Comparison of ENCODE assay signal across 8 cellular contexts in the genomic region with DNA sequence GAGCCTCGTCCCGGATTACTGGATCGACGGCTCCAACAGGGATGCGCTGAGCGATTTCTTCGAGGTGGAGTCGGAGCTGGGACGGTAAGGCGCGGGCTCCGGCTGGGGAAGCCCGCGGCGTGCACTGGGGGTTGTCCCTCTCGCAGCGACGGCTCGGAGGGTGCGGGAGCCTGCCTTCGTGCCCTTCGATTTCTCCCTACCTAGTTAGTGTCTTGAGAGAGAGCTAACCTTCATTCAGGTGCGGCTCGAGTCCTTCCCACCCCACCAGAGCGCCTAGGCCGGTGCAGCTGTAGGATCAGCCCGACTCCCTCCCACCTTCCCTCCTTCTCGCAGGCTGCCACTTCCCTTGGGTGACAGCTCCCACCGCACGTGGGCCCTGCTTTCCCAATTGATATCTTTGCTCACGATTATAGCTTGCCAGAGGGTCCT. TPM values are rescaled to one million over a fixed set of nuclear protein-coding genes. Genes with fewer than 3 reads are reported as not detected.
DNase-seq lines count a peak whose midpoint lies in the region; ATAC-seq and TF ChIP-seq lines count a peak whose summit lies in the region.

No MANE protein-coding gene starts in this region.

- H3K4me2 ChIP-seq in SK-N-SH, result peak overlapping the region; percentile 77

- H3K9ac ChIP-seq in SK-N-SH, result peak overlapping the region; percentile 69; the same call in 1 of the 2 replicates

- peak overlapping the region; percentile 96 for H2AFZ ChIP-seq in SK-N-SH (ENCODE audit: low read depth)

- 2% methylated on average over 14 of the region's 31 CpGs for WGBS in SK-N-SH (ENCODE audit: low lambda C conversion rate)

- no peaks in the 10 kb centered on the region; the same call in 1 of the 2 replicates for H3K79me2 ChIP-seq in SK-N-SH (ENCODE audit: insufficient read depth)

- POLR2A ChIA-PET in SK-N-SH (lab: Yijun Ruan, JAX), result interaction anchor here (1.2 to 2.9 kb wide), 5 partner anchors 13 to 248 kb away, joined by 3 to 22 read pairs (median 5); no protein-coding TSS in a partner anchor

- ATAC-seq in HG02840 (IDR thresholded peaks at IDR 0.05; ENCODE audit: low FRiP score, unreplicated experiment) (peak; percentile 26), gastrocnemius medialis (no peak)

- H3K36me3 ChIP-seq in SK-N-SH (replicated peaks in 1 of 2; ENCODE audit: control insufficient read depth in 1 of 2, insufficient read depth in 2 of 2, low read length in 1 of 2) (no peaks in the 10 kb centered on the region), gastrocnemius medialis (no peaks in the 10 kb centered on the region)

- H3K27ac ChIP-seq in SK-N-SH (ENCODE audit: low read depth in 2 of 2, low read length in 1 of 2), result peak overlapping the region; percentile 9 to 88; a peak in 3 of 4 replicates
- no peak overlapping the region for H3K27ac ChIP-seq in gastrocnemius medialis

- H3K4me1 ChIP-seq in SK-N-SH (ENCODE audit: control insufficient read depth in 1 of 2, insufficient read depth in 2 of 2, low read depth in 1 of 2, low read length in 1 of 2) (peaks cover 0 to 26% of the 10 kb centered on the region in 2 experiments; a peak in 2 of 4 replicates), gastrocnemius medialis (no peaks in the 10 kb centered on the region)

- H4K20me1 ChIP-seq in SK-N-SH (ENCODE audit: insufficient read depth), result no peaks in the 10 kb centered on the region

- no peaks in the 10 kb centered on the region for H3K9me3 ChIP-seq in SK-N-SH
- no peaks in the 10 kb centered on the region for H3K9me3 ChIP-seq in gastrocnemius medialis

- no peak for TF ChIP-seq CTCF in SK-N-SH (IDR thresholded peaks at IDR 0.05)
- TF ChIP-seq CTCF in fibroblast of the aortic adventitia (IDR thresholded peaks at IDR 0.05; ENCODE audit: insufficient read depth, low read length), result no peak
- TF ChIP-seq CTCF in gastrocnemius medialis (IDR thresholded peaks at IDR 0.05 in 4 of 5, conservative IDR thresholded peaks at IDR 0.05 in 1 of 5), result no peak

- H3K27me3 ChIP-seq in SK-N-SH (ENCODE audit: insufficient read depth) (no peaks in the 10 kb centered on the region), gastrocnemius medialis (peaks cover 17 to 28% (median 23%) of the 10 kb centered on the region in 3 donors)

- H3K4me3 ChIP-seq in SK-N-SH (ENCODE audit: low read depth in 2 of 2, low read length in 1 of 2), result peak overlapping the region; percentile 84 to 86
- H3K4me3 ChIP-seq in fibroblast of the aortic adventitia (ENCODE audit: low read depth, low read length), result peak overlapping the region; percentile 70
- H3K4me3 ChIP-seq in gastrocnemius medialis, result peak overlapping the region; percentile 45 to 58 (median 50)

- intact Hi-C loops in gastrocnemius medialis (cut with DNase I; ENCODE audit: low total_unique reads), result no loop called here

- no peaks in the 10 kb centered on the region for H3K9me2 ChIP-seq in SK-N-SH

- in situ Hi-C loops in gastrocnemius medialis (cut with MboI; ENCODE audit: low sequenced_read_pairs in 4 of 4), result no loop called here

- no peak for TF ChIP-seq EP300 in SK-N-SH (IDR thresholded peaks at IDR 0.05; ENCODE audit: borderline replicate concordance in 1 of 2, low read depth in 1 of 2, low read length in 1 of 2)

- no peak for TF ChIP-seq RAD21 in SK-N-SH (IDR thresholded peaks at IDR 0.05; ENCODE audit: low read length)

- CTCF ChIA-PET in SK-N-SH (lab: Yijun Ruan, JAX), result interaction anchor here (0.7 to 1.9 kb wide), 11 partner anchors 12 to 307 kb away, joined by 3 to 9 read pairs (median 4); no protein-coding TSS in a partner anchor

- TF ChIP-seq POLR2A in gastrocnemius medialis (IDR thresholded peaks at IDR 0.05), result no peak

- peaks cover 4% of the 10 kb centered on the region for H3F3A ChIP-seq in SK-N-SH (replicated peaks; ENCODE audit: insufficient read depth)

- peak; percentile 20 for DNase-seq in activated gamma-delta T cell treated with anti-CD3 and anti-CD28 coated beads, Interleukin-2, amount 50 U/mL, for 16 hours (ENCODE audit: low read depth)
- no peak for DNase-seq in activated gamma-delta T cell (lab: John Stamatoyannopoulos, UW)
- no peak for DNase-seq in SK-N-SH
- no peak for DNase-seq in fibroblast of the aortic adventitia (ENCODE audit: low read depth)
- no peak for DNase-seq in gastrocnemius medialis
- no peak for DNase-seq in activated effector memory CD4-positive, alpha-beta T cell treated with Interleukin-2 at 50 U/mL for 16 hours
- DNase-seq in germinal center (ENCODE audit: low spot score), result no peak

TF ChIP-seq in SK-N-SH, 30 proteins besides CTCF, POLR2A, EP300 and RAD21:
- TF ChIP-seq MEF2A (IDR thresholded peaks at IDR 0.05; ENCODE audit: borderline replicate concordance, low read depth) (no peak), MXI1 (IDR thresholded peaks at IDR 0.05; ENCODE audit: low read depth, low read length) (peak; percentile 98), EZH2phosphoT487 (IDR thresholded peaks at IDR 0.05; ENCODE audit: borderline replicate concordance, low read depth) (no peak), TEAD4 (IDR thresholded peaks at IDR 0.05; ENCODE audit: borderline replicate concordance, insufficient read depth) (no peak), SIN3A (IDR thresholded peaks at IDR 0.05; ENCODE audit: borderline replicate concordance, low read depth, low read length) (0 out of 2 replicates have a peak, but pooled peaks have one; percentile 10)
- TF ChIP-seq, protein P1, sequence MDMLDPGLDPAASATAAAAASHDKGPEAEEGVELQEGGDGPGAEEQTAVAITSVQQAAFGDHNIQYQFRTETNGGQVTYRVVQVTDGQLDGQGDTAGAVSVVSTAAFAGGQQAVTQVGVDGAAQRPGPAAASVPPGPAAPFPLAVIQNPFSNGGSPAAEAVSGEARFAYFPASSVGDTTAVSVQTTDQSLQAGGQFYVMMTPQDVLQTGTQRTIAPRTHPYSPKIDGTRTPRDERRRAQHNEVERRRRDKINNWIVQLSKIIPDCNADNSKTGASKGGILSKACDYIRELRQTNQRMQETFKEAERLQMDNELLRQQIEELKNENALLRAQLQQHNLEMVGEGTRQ (IDR thresholded peaks at IDR 0.05; ENCODE audit: borderline replicate concordance, low read depth, low read length), result no peak
- TF ChIP-seq, protein P2, sequence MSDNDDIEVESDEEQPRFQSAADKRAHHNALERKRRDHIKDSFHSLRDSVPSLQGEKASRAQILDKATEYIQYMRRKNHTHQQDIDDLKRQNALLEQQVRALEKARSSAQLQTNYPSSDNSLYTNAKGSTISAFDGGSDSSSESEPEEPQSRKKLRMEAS (IDR thresholded peaks at IDR 0.05; ENCODE audit: low read depth), result peak; percentile 60; the same call in 1 of the 2 replicates
- TF ChIP-seq, protein P3, sequence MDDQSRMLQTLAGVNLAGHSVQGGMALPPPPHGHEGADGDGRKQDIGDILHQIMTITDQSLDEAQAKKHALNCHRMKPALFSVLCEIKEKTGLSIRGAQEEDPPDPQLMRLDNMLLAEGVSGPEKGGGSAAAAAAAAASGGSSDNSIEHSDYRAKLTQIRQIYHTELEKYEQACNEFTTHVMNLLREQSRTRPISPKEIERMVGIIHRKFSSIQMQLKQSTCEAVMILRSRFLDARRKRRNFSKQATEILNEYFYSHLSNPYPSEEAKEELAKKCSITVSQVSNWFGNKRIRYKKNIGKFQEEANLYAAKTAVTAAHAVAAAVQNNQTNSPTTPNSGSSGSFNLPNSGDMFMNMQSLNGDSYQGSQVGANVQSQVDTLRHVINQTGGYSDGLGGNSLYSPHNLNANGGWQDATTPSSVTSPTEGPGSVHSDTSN (IDR thresholded peaks at IDR 0.05), result no peak
- TF ChIP-seq, protein P4, sequence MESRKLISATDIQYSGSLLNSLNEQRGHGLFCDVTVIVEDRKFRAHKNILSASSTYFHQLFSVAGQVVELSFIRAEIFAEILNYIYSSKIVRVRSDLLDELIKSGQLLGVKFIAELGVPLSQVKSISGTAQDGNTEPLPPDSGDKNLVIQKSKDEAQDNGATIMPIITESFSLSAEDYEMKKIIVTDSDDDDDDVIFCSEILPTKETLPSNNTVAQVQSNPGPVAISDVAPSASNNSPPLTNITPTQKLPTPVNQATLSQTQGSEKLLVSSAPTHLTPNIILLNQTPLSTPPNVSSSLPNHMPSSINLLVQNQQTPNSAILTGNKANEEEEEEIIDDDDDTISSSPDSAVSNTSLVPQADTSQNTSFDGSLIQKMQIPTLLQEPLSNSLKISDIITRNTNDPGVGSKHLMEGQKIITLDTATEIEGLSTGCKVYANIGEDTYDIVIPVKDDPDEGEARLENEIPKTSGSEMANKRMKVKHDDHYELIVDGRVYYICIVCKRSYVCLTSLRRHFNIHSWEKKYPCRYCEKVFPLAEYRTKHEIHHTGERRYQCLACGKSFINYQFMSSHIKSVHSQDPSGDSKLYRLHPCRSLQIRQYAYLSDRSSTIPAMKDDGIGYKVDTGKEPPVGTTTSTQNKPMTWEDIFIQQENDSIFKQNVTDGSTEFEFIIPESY (IDR thresholded peaks at IDR 0.05; ENCODE audit: borderline replicate concordance, low read depth), result no peak

RNA-seq across cellular contexts. Expression of a gene that starts 0.4 kb away (rescaled TPM):
- polyA plus RNA-seq in SK-N-SH (2012; rRNA removed), result 4.1 and 4.6 TPM in 2 replicates
- 5.5 and 6.4 TPM in 2 replicates for polyA plus RNA-seq in SK-N-SH (2012; cell fraction: cytosol; rRNA removed)
- polyA plus RNA-seq in SK-N-SH (2012; cell fraction: nucleus; rRNA removed), result 2.1 and 3.6 TPM in 2 replicates
- total RNA-seq in fibroblast of the aortic adventitia (ENCODE audit: low replicate concordance) (2.9 and 5.4 TPM in 2 replicates), gastrocnemius medialis (1 to 10 TPM in 2 of 4 donors, under 1 TPM in 2; 0.27 to 1.0 (median 0.72) TPM)

Comparison
In these comparisons a context has a peak if more than half of its experiments do, and no peak if none do; other contexts are left out.
1. H3K27ac ChIP-seq: peak in SK-N-SH (2 of 2); none in gastrocnemius medialis (0 of 4).
2. Peak in every context shown above with its lines, with median percentiles within 50 percentile points of each other: H3K4me3 ChIP-seq.